15 cellular contexts compared by ENCODE assay signal in the genomic region with DNA sequence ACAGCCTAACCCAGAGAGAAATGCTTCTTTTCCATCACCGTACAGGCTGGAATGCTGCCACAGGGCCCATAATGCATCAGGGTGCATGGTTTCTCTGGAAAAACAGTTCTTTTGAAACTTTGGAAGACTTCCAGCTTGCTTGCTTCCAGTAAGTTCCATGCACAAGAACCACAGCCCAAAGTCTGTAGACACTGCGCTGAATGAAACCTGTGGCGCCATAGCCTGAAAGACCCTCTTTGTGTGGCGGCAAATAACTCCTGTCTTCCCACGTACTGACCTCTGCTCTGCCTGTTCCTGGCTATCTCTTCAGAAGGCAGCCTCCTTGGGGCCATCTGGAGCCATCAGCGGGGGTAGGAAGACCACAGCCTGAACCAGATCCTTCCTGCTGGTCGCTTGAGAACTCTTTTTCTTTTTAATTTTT. TPM values are rescaled to one million over a fixed set of nuclear protein-coding genes. Genes with fewer than 3 reads are reported as not detected.
DNase-seq lines count a peak whose midpoint lies in the region; ATAC-seq and TF ChIP-seq lines count a peak whose summit lies in the region.
"Had no signal": no experiment of that assay in that cellular context is flagged by ENCODE, and none has a peak within 500 bp of the region (broad histone marks: within the 10 kb centered on the region; RNA-seq: fewer than 3 reads in every experiment).

No MANE protein-coding gene starts in this region.

- peak overlapping the region in 1 of 3 experiments; percentile 74; a peak in 1 of 7 replicates for H3K27ac Mint-ChIP-seq in H9
- H3K27ac Mint-ChIP-seq: T-helper 2 cell treated with Interferon-gamma antibody and Interleukin-4, amounts not matched to agents 5 μg/mL and 100 μg/mL, for 36 hours had no signal

- no peaks in the 10 kb centered on the region for H3K23me2 ChIP-seq in H9 (ENCODE audit: insufficient read length, low read depth, low read length, poor library complexity, severe bottlenecking)

- no peak overlapping the region for H2BK12ac ChIP-seq in H9 (ENCODE audit: insufficient read length, low read depth, low read length)

- H3K9ac ChIP-seq in H9 (ENCODE audit: extremely low read depth, insufficient read length, low read length) = no peak overlapping the region

- no peak overlapping the region for H2BK15ac ChIP-seq in H9 (ENCODE audit: low read depth, low read length)

- H3T11ph ChIP-seq in H9 (ENCODE audit: low read length) = no peak overlapping the region

- no peak overlapping the region for H3K4me2 ChIP-seq in H9 (ENCODE audit: insufficient read depth, insufficient read length, low read length)

- H3K27me3 ChIP-seq in H9 (ENCODE audit: insufficient read depth, low read length) = no peaks in the 10 kb centered on the region

- no peaks in the 10 kb centered on the region for H3K79me1 ChIP-seq in H9 (ENCODE audit: insufficient read depth, low read depth, low read length, poor library complexity, severe bottlenecking)

- H3K4me3 ChIP-seq in NB4 (ENCODE audit: low read depth, low read length) (no peak overlapping the region), choroid plexus epithelial cell (ENCODE audit: low read depth, low read length) (no peak overlapping the region)
- H3K4me3 ChIP-seq: mucosa of descending colon had no signal

- no peaks in the 10 kb centered on the region for H3K9me3 Mint-ChIP-seq in H9
- H3K9me3 Mint-ChIP-seq: T-helper 2 cell treated with Interferon-gamma antibody and Interleukin-4, amounts not matched to agents 5 μg/mL and 100 μg/mL, for 36 hours had no signal

- no peak overlapping the region for H3K23ac ChIP-seq in H9 (ENCODE audit: insufficient read length, low read depth, low read length)

- no peak overlapping the region for H2AFZ ChIP-seq in H9 (ENCODE audit: low read length)

- no peak overlapping the region for H4K91ac ChIP-seq in H9 (ENCODE audit: insufficient read length, low read depth, low read length)

- H4K8ac ChIP-seq in H9 (replicated peaks; ENCODE audit: insufficient read length, low read depth, low read length) = no peak overlapping the region

- H3K27ac ChIP-seq in H9 (ENCODE audit: insufficient read length, low read depth, low read length) = no peak overlapping the region

- WGBS in H9 (ENCODE audit: extremely low coverage, insufficient read length, low lambda C conversion rate) = no CpG with 5 or more reads among the region's 7 CpGs

- TF ChIP-seq POLR2A in NB4 (IDR thresholded peaks at IDR 0.05; ENCODE audit: extremely low read depth, insufficient read length) = no peak

- H3K4me1 ChIP-seq in H9 (ENCODE audit: insufficient read depth, low read length) = no peaks in the 10 kb centered on the region

- peaks cover 2% of the 10 kb centered on the region; the same call in 1 of the 2 replicates for H3K27me3 Mint-ChIP-seq in H9 (ENCODE audit: low read depth)

- H3K4ac ChIP-seq in H9 (ENCODE audit: low read depth, low read length) = no peak overlapping the region; the same call in 1 of the 2 replicates

- no peaks in the 10 kb centered on the region for H3K79me2 ChIP-seq in H9 (ENCODE audit: insufficient read depth, low read length)

- no peak overlapping the region for H3K14ac ChIP-seq in H9 (ENCODE audit: insufficient read depth, low read length)

- no peak overlapping the region for H3K18ac ChIP-seq in H9 (ENCODE audit: insufficient read length, low read depth, low read length)

- no peak for TF ChIP-seq CTCF in NB4 (IDR thresholded peaks at IDR 0.05; ENCODE audit: low read depth, low read length)
- no peak for TF ChIP-seq CTCF in choroid plexus epithelial cell (conservative IDR thresholded peaks at IDR 0.05; ENCODE audit: low read depth, low read length)
- TF ChIP-seq CTCF in H9 (conservative IDR thresholded peaks at IDR 0.05) = no peak

- DNase-seq in NB4 (ENCODE audit: low read depth) (peak; percentile 67), choroid plexus epithelial cell (ENCODE audit: low read depth) (peak; percentile 91), left lobe of liver (ENCODE audit: low spot score) (no peak), smooth muscle cell of the brain vasculature (ENCODE audit: low read depth, low spot score) (peak; percentile 17), GM19238 (ENCODE audit: insufficient read length, low spot score) (no peak), H9 (no peak)
- DNase-seq: activated naive CD4-positive, alpha-beta T cell treated with Interleukin-2 at 50 U/mL for 16 hours; DMS153; mucosa of descending colon; NCI-H146; NCI-H446 had no signal

- H2AK5ac ChIP-seq in H9 (ENCODE audit: insufficient read length, low read length) = no peak overlapping the region

- no peak overlapping the region for H2BK20ac ChIP-seq in H9 (ENCODE audit: low read depth, low read length, poor library complexity, severe bottlenecking)

- H3K36me3 Mint-ChIP-seq in H9 (ENCODE audit: insufficient read depth in 1 of 3, low read depth in 3 of 3) = peaks cover 0 to 22% (median 18%) of the 10 kb centered on the region in 3 experiments; a peak in 5 of 7 replicates

- H4K5ac ChIP-seq in H9 (ENCODE audit: insufficient read length, low read depth, low read length) = no peak overlapping the region

- H2BK120ac ChIP-seq in H9 (ENCODE audit: low read depth, low read length, poor library complexity, severe bottlenecking) = no peak overlapping the region

- H2BK5ac ChIP-seq in H9 (ENCODE audit: insufficient read length, low read length) = no peak overlapping the region

- H3K56ac ChIP-seq in H9 (ENCODE audit: insufficient read length, low read depth, low read length) = no peak overlapping the region

- H3K4me1 Mint-ChIP-seq in H9 = peaks cover 2 to 5% of the 10 kb centered on the region in 2 experiments; a peak in 1 of 4 replicates

- H3K9me3 ChIP-seq in H9 (ENCODE audit: control insufficient read depth, low read depth, low read length) = no peaks in the 10 kb centered on the region
- H3K9me3 ChIP-seq: mucosa of descending colon had no signal

- no peak overlapping the region for H3K4me3 Mint-ChIP-seq in H9
- H3K4me3 Mint-ChIP-seq: T-helper 2 cell treated with Interferon-gamma antibody and Interleukin-4, amounts not matched to agents 5 μg/mL and 100 μg/mL, for 36 hours had no signal

- no peaks in the 10 kb centered on the region for H4K20me1 ChIP-seq in H9 (ENCODE audit: control insufficient read depth, insufficient read depth, insufficient read length)

- ATAC-seq in left lobe of liver = peak; percentile 35
- no peak for ATAC-seq in HG02588 (IDR thresholded peaks at IDR 0.05; ENCODE audit: unreplicated experiment)
- ATAC-seq: mucosa of descending colon had no signal

RNA-seq across cellular contexts. Expression of gene MIIP, which starts 15.1 kb away (rescaled TPM):
- total RNA-seq in left lobe of liver = 10.1 TPM
- 52.3 and 54.1 TPM in 2 replicates for total RNA-seq in H9 (2021)

RNA-seq across cellular contexts. Expression of gene TNFRSF8, which starts 28.7 kb away (rescaled TPM):
- total RNA-seq in left lobe of liver (0.18 TPM), H9 (2021) (2.9 and 3.2 TPM in 2 replicates)
- total RNA-seq: bronchial epithelial cell, HT-29 had no signal

RNA-seq across cellular contexts. Expression of gene MFN2, which starts 54.1 kb away (rescaled TPM):
- total RNA-seq in left lobe of liver = 45.0 TPM
- 61.4 and 63.3 TPM in 2 replicates for total RNA-seq in H9 (2021)

Comparison
In these comparisons a context has a peak if more than half of its experiments do, and no peak if none do; other contexts are left out.
1. DNase-seq: peak in NB4 (single experiment), choroid plexus epithelial cell (single experiment) and smooth muscle cell of the brain vasculature (single experiment); none in left lobe of liver (single experiment), GM19238 (single experiment) and H9 (single experiment).